7 cellular contexts compared by ENCODE assay signal in genomic region chr5:54044276-54044675, GRCh38.
A peak's percentile ranks its signal among the peaks of the same experiment; 100 is the strongest.
DNase-seq lines count a peak whose midpoint lies in the region; ATAC-seq, FAIRE-seq and TF ChIP-seq lines count a peak whose summit lies in the region.
"Not testable (repeated sequence)": the region's sequence is repeated elsewhere in the genome, so short reads cannot be mapped to it uniquely, and the experiment has no call there.

No MANE protein-coding gene starts in this region.

- peak overlapping the region; percentile 71 for H3K4me2 ChIP-seq in A549
- H3K4me2 ChIP-seq in hepatocyte, result not testable (repeated sequence)

- H3K9me3 Mint-ChIP-seq in activated CD4-positive, alpha-beta T cell treated with anti-CD3 and anti-CD28 coated beads, Interleukin-2, amount 10 ng/mL, durations not matched to agents 24 days and 14 days, result not testable (repeated sequence)

- H3K4me3 Mint-ChIP-seq in activated CD4-positive, alpha-beta T cell treated with anti-CD3 and anti-CD28 coated beads, Interleukin-2, amount 10 ng/mL, durations not matched to agents 24 days and 14 days, result not testable (repeated sequence)

- not testable (repeated sequence) for H3K4me3 ChIP-seq in A549; hepatocyte; liver (ENCODE audit: low read depth in 1 of 3, low read length in 3 of 3); right lobe of liver; stomach

- CTCF ChIA-PET in A549 (lab: Yijun Ruan, JAX), result interaction anchor here (0.6 kb wide), 1 partner anchor 172 kb away, joined by 3 read pairs; no protein-coding TSS in a partner anchor

- H3K9ac ChIP-seq in liver (ENCODE audit: low read depth in 1 of 2, low read length in 2 of 2), result not testable (repeated sequence)

- TF ChIP-seq CTCF in A549 (IDR thresholded peaks at IDR 0.05); hepatocyte (IDR thresholded peaks at IDR 0.05; ENCODE audit: poor library complexity); liver (IDR thresholded peaks at IDR 0.05; ENCODE audit: low read depth, low read length, missing input control); right lobe of liver (IDR thresholded peaks at IDR 0.05); stomach (IDR thresholded peaks at IDR 0.05): not testable (repeated sequence)

- H4K20me1 ChIP-seq in hepatocyte (ENCODE audit: insufficient read depth, poor library complexity, severe bottlenecking), result not testable (repeated sequence)

- not testable (repeated sequence) for H3K36me3 Mint-ChIP-seq in activated CD4-positive, alpha-beta T cell treated with anti-CD3 and anti-CD28 coated beads, Interleukin-2, amount 10 ng/mL, durations not matched to agents 24 days and 14 days (ENCODE audit: low read depth)

- peak overlapping the region; percentile 82 to 84 for H3K27ac ChIP-seq in A549
- peak overlapping the region; percentile 84 for H3K27ac ChIP-seq in hepatocyte
- peak overlapping the region in 1 of 2 donors; percentile 46 for H3K27ac ChIP-seq in liver (ENCODE audit: low read depth in 1 of 2, low read length in 2 of 2)
- peak overlapping the region; percentile 69 to 95 (median 95) for H3K27ac ChIP-seq in right lobe of liver
- peak overlapping the region in 3 of 5 donors; percentile 36 to 78 (median 71) for H3K27ac ChIP-seq in stomach

- not testable (repeated sequence) for ATAC-seq in A549, left lobe of liver
- peak in 3 of 4 donors; percentile 9 to 31 (median 28) for ATAC-seq in right lobe of liver

- not testable (repeated sequence) for H3K27me3 Mint-ChIP-seq in activated CD4-positive, alpha-beta T cell treated with anti-CD3 and anti-CD28 coated beads, Interleukin-2, amount 10 ng/mL, durations not matched to agents 24 days and 14 days

- not testable (repeated sequence) for DNase-seq in A549 (ENCODE audit: low read depth in 1 of 2, low spot score in 1 of 2); hepatocyte (ENCODE audit: low spot score); stomach
- DNase-seq in activated CD4-positive, alpha-beta T cell treated with anti-CD3 and anti-CD28 coated beads, Interleukin-2, amount 10 ng/mL, durations not matched to agents 24 days and 14 days, result peak; percentile 17
- peak; percentile 57 for DNase-seq in left lobe of liver (ENCODE audit: low spot score)
- DNase-seq in right lobe of liver, result peak; percentile 29 to 60 (median 57)

- POLR2A ChIA-PET in A549 (lab: Yijun Ruan, JAX), result not testable (repeated sequence)

- not testable (repeated sequence) for H3K9me3 ChIP-seq in A549; hepatocyte (ENCODE audit: low read depth); liver (ENCODE audit: control insufficient read depth in 4 of 4, low read length in 3 of 4); right lobe of liver; stomach

- not testable (repeated sequence) for H3K4me1 Mint-ChIP-seq in activated CD4-positive, alpha-beta T cell treated with anti-CD3 and anti-CD28 coated beads, Interleukin-2, amount 10 ng/mL, durations not matched to agents 24 days and 14 days

- H3K79me2 ChIP-seq in hepatocyte, result not testable (repeated sequence)

- H3K36me3 ChIP-seq in hepatocyte (replicated peaks; ENCODE audit: insufficient read depth, low read depth); liver (ENCODE audit: control insufficient read depth in 4 of 4, insufficient read depth in 3 of 4, low read depth in 1 of 4, low read length in 3 of 4); right lobe of liver; stomach: not testable (repeated sequence)

- FAIRE-seq in A549 (lab: Jason Lieb, UNC), result not testable (repeated sequence)

- 93% methylated on average over 10 of the region's 10 CpGs for WGBS in A549 (ENCODE audit: missing lambda C conversion rate)
- WGBS in hepatocyte (ENCODE audit: low lambda C conversion rate, missing lambda C conversion rate), result 98% methylated on average over 10 of the region's 10 CpGs
- WGBS in liver, result 57% methylated on average over 10 of the region's 10 CpGs
- WGBS in right lobe of liver (ENCODE audit: insufficient coverage, low coverage, low lambda C conversion rate, missing lambda C conversion rate), result 43% methylated on average over 10 of the region's 10 CpGs
- WGBS in stomach, 5 donors, result 93 to 96% (median 94%) methylated on average over 10 of the region's 10 CpGs

- H3K4me1 ChIP-seq in A549, result peaks cover 44% of the 10 kb centered on the region
- H3K4me1 ChIP-seq in hepatocyte (ENCODE audit: insufficient read depth), result peaks cover 12% of the 10 kb centered on the region
- H3K4me1 ChIP-seq in liver (ENCODE audit: control insufficient read depth in 4 of 4, insufficient read depth in 4 of 4, low read length in 3 of 4), result peaks cover 6 to 14% (median 9%) of the 10 kb centered on the region in 4 donors
- peaks cover 0 to 20% (median 5%) of the 10 kb centered on the region in 4 donors for H3K4me1 ChIP-seq in right lobe of liver
- peaks cover 0 to 32% (median 15%) of the 10 kb centered on the region in 4 donors for H3K4me1 ChIP-seq in stomach

- TF ChIP-seq POLR2A in A549 (IDR thresholded peaks at IDR 0.05; ENCODE audit: low read length); right lobe of liver (IDR thresholded peaks at IDR 0.05); stomach (IDR thresholded peaks at IDR 0.05): not testable (repeated sequence)

- not testable (repeated sequence) for TF ChIP-seq EP300 in A549 (IDR thresholded peaks at IDR 0.05); stomach (IDR thresholded peaks at IDR 0.05)

- not testable (repeated sequence) for H3K9me2 ChIP-seq in hepatocyte (replicated peaks; ENCODE audit: insufficient read depth)

- H3K27ac Mint-ChIP-seq in activated CD4-positive, alpha-beta T cell treated with anti-CD3 and anti-CD28 coated beads, Interleukin-2, amount 10 ng/mL, durations not matched to agents 24 days and 14 days, result not testable (repeated sequence)

- intact Hi-C loops in activated CD4-positive, alpha-beta T cell treated with anti-CD3 and anti-CD28 coated beads, Interleukin-2, amount 10 ng/mL, durations not matched to agents 24 days and 14 days (cut with micrococcal nuclease); right lobe of liver (cut with DNase I); stomach (cut with DNase I; ENCODE audit: low total_unique reads): not testable (repeated sequence)

- not testable (repeated sequence) for H3K27me3 ChIP-seq in hepatocyte; liver (ENCODE audit: control insufficient read depth in 4 of 4, insufficient read depth in 4 of 4, low read length in 3 of 4); right lobe of liver; stomach

- TF ChIP-seq RAD21 in A549 (conservative IDR thresholded peaks at IDR 0.05 in 1 of 2, IDR thresholded peaks at IDR 0.05 in 1 of 2); liver (IDR thresholded peaks at IDR 0.05): not testable (repeated sequence)

- not testable (repeated sequence) for H2AFZ ChIP-seq in hepatocyte

TF ChIP-seq in liver, 16 proteins besides CTCF, POLR2A, EP300 and RAD21:
- TF ChIP-seq HNF4A (conservative IDR thresholded peaks at IDR 0.05) (peak; percentile 17 to 28), RXRA (IDR thresholded peaks at IDR 0.05) (peak; percentile 64 to 78), SP1 (IDR thresholded peaks at IDR 0.05) (peak; percentile 31)
